In genomic region chr9:7234144-7234543, GRCh38 we compare ENCODE assay signal across 8 cellular contexts.
A peak's percentile ranks its signal among the peaks of the same experiment; 100 is the strongest.
DNase-seq lines count a peak whose midpoint lies in the region; ATAC-seq and TF ChIP-seq lines count a peak whose summit lies in the region.

No MANE protein-coding gene starts in this region.

- H3K27ac Mint-ChIP-seq in activated naive CD8-positive, alpha-beta T cell treated with anti-CD3 and anti-CD28 coated beads for 36 hours = no peak overlapping the region
- H3K27ac Mint-ChIP-seq in natural killer cell treated with Interleukin-12 subunit alpha and Interleukin-12 subunit beta and Interleukin-15 and Interleukin-18, amount 100 ng/mL, for 72 hours = no peak overlapping the region

- H3K4me3 Mint-ChIP-seq in activated naive CD8-positive, alpha-beta T cell treated with anti-CD3 and anti-CD28 coated beads for 36 hours = no peak overlapping the region
- H3K4me3 Mint-ChIP-seq in natural killer cell treated with Interleukin-12 subunit alpha and Interleukin-12 subunit beta and Interleukin-15 and Interleukin-18, amount 100 ng/mL, for 72 hours = no peak overlapping the region

- no peak for TF ChIP-seq EP300 in Ishikawa (IDR thresholded peaks at IDR 0.05; ENCODE audit: borderline replicate concordance)

- DNase-seq in activated naive CD8-positive, alpha-beta T cell treated with anti-CD3 and anti-CD28 coated beads for 36 hours = peak; percentile 38
- no peak for DNase-seq in natural killer cell treated with Interleukin-12 subunit alpha and Interleukin-12 subunit beta and Interleukin-15 and Interleukin-18, amount 100 ng/mL, for 72 hours (ENCODE audit: low spot score)
- DNase-seq in NCI-H1417 (lab: John Stamatoyannopoulos, UW) (no peak), DMS79 treated with DMSO at 0.1 percent for 48 hours (lab: John Stamatoyannopoulos, UW) (no peak)

- peak; percentile 57 for TF ChIP-seq RAD21 in Ishikawa (IDR thresholded peaks at IDR 0.05; ENCODE audit: low read depth)

- peak; percentile 80 for TF ChIP-seq CTCF in C4-2B (conservative IDR thresholded peaks at IDR 0.05)

- H3K27ac ChIP-seq in C4-2B = no peak overlapping the region

- peak; percentile 66 for ATAC-seq in GM18870 (IDR thresholded peaks at IDR 0.05; ENCODE audit: unreplicated experiment)
- ATAC-seq in natural killer cell treated with Interleukin-12 subunit alpha and Interleukin-12 subunit beta and Interleukin-15 and Interleukin-18, amount 100 ng/mL, for 72 hours = peak; percentile 61 to 65
- no peak for ATAC-seq in GM21737 (IDR thresholded peaks at IDR 0.05; ENCODE audit: unreplicated experiment)

- H3K36me3 Mint-ChIP-seq in activated naive CD8-positive, alpha-beta T cell treated with anti-CD3 and anti-CD28 coated beads for 36 hours = no peaks in the 10 kb centered on the region
- no peaks in the 10 kb centered on the region for H3K36me3 Mint-ChIP-seq in natural killer cell treated with Interleukin-12 subunit alpha and Interleukin-12 subunit beta and Interleukin-15 and Interleukin-18, amount 100 ng/mL, for 72 hours

- H3K4me1 Mint-ChIP-seq in activated naive CD8-positive, alpha-beta T cell treated with anti-CD3 and anti-CD28 coated beads for 36 hours = peaks cover 2% of the 10 kb centered on the region
- H3K4me1 Mint-ChIP-seq in natural killer cell treated with Interleukin-12 subunit alpha and Interleukin-12 subunit beta and Interleukin-15 and Interleukin-18, amount 100 ng/mL, for 72 hours (ENCODE audit: low read depth in 2 of 2) = no peaks in the 10 kb centered on the region

- no peaks in the 10 kb centered on the region for H3K9me3 Mint-ChIP-seq in activated naive CD8-positive, alpha-beta T cell treated with anti-CD3 and anti-CD28 coated beads for 36 hours
- H3K9me3 Mint-ChIP-seq in natural killer cell treated with Interleukin-12 subunit alpha and Interleukin-12 subunit beta and Interleukin-15 and Interleukin-18, amount 100 ng/mL, for 72 hours = no peaks in the 10 kb centered on the region

- H3K27me3 Mint-ChIP-seq in activated naive CD8-positive, alpha-beta T cell treated with anti-CD3 and anti-CD28 coated beads for 36 hours = peaks cover 4% of the 10 kb centered on the region
- H3K27me3 Mint-ChIP-seq in natural killer cell treated with Interleukin-12 subunit alpha and Interleukin-12 subunit beta and Interleukin-15 and Interleukin-18, amount 100 ng/mL, for 72 hours = peaks cover 20 to 22% of the 10 kb centered on the region in 2 donors

TF ChIP-seq in Ishikawa, 13 proteins besides CTCF, POLR2A, EP300 and RAD21:
- TF ChIP-seq TEAD4 (IDR thresholded peaks at IDR 0.05) (no peak), TAF1 (IDR thresholded peaks at IDR 0.05; ENCODE audit: low read depth) (no peak)
